1 cellular context compared by ENCODE assay signal in the genomic region with DNA sequence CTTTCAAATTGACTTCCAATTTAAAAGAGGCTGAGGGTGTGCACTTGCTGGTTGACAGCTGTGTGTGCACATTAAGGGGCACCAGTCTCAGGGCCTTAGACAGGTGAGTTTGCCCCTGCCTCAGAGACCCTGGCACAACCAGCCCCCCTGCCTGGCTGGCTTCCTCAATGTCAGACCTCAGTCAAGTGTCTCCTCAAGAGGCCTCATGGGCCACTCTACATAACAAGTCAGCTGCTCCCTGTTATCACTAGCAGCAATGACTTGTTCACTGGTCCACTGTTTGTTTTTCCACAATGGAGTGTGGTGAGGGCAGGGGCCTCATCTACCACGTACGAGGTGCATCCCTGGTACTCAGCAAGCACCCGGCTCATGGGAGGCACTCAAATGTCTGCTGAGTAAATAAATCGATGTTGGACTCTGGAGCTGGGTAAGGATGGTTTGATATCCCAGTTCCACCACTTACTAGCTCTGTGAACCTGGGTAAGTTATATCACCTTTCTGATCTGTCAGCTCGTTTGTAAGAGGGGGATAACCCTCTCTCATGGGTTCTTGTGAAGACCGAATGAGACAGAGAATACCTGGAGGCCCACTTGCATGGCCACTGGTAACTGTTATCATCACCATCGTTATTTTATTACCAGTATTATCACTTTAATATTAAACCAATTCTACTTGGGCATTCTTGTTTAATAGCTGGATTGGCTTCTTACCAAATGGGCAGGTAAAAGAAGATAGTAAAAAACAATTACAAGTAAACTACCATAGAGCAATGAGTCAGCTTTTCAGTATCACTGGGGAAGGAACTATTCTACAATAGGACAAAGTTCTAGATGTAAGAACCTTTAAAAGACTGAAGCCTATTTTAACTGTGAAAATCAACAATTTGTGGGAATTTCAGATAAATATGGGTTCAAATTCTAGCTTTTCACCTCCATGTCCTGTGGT.
TF ChIP-seq lines count a peak whose summit lies in the region.

No MANE protein-coding gene starts in this region.

TF ChIP-seq in endothelial cell of umbilical vein, 7 proteins besides CTCF, POLR2A, EP300 and RAD21:
- TF ChIP-seq MYC (IDR thresholded peaks at IDR 0.05; ENCODE audit: low read depth, low read length) (no peak), EZH2 (IDR thresholded peaks at IDR 0.05; ENCODE audit: borderline replicate concordance, low read depth, low read length, severe bottlenecking) (no peak), JUN (IDR thresholded peaks at IDR 0.05; ENCODE audit: borderline replicate concordance, insufficient read depth, insufficient read length, low read depth) (no peak), GATA2 (IDR thresholded peaks at IDR 0.05; ENCODE audit: insufficient read depth, insufficient read length, low read depth, low read length) (no peak)
- TF ChIP-seq, protein P1, sequence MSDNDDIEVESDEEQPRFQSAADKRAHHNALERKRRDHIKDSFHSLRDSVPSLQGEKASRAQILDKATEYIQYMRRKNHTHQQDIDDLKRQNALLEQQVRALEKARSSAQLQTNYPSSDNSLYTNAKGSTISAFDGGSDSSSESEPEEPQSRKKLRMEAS (IDR thresholded peaks at IDR 0.05; ENCODE audit: insufficient read depth, insufficient read length) = no peak
